ENCODE assay signal across 8 cellular contexts in the genomic region with DNA sequence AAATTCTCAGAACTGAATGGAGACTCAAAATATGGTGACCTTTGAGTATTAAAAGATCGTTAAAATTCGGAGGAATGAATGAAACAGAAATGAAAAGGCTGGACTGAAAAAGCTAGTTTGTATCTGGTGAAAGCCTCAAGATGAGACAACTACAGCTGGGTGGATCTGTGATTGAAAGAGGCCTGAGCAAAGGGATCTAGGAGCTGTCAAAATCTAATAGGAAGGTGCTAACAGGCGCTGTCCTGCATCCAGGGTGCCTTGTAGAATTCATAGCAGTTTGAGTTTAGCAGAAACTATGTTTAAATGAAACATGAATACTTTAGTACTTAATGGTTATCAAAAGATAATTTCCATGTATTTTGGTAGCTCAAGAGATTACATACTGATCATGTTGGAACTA. TPM values are rescaled to one million over a fixed set of nuclear protein-coding genes. Genes with fewer than 3 reads are reported as not detected.
A peak's percentile ranks its signal among the peaks of the same experiment; 100 is the strongest.
DNase-seq lines count a peak whose midpoint lies in the region; ATAC-seq and TF ChIP-seq lines count a peak whose summit lies in the region.

No MANE protein-coding gene starts in this region.

- no peaks in the 10 kb centered on the region for H3K27me3 ChIP-seq in esophagus (ENCODE audit: control insufficient read depth in 1 of 2, insufficient read depth in 2 of 2, low read length in 2 of 2)
- no peaks in the 10 kb centered on the region for H3K27me3 ChIP-seq in prostate gland (replicated peaks; ENCODE audit: insufficient read depth)

- TF ChIP-seq POLR2A in prostate gland (IDR thresholded peaks at IDR 0.05) = no peak

- no peaks in the 10 kb centered on the region for H3K36me3 ChIP-seq in esophagus (ENCODE audit: control insufficient read depth in 2 of 2, insufficient read depth in 2 of 2, low read length in 1 of 2)
- H3K36me3 ChIP-seq in prostate gland = no peaks in the 10 kb centered on the region

- H3K9me3 ChIP-seq in esophagus (ENCODE audit: control insufficient read depth in 2 of 2, insufficient read depth in 1 of 2, low read depth in 1 of 2, low read length in 1 of 2) (no peaks in the 10 kb centered on the region), prostate gland (no peaks in the 10 kb centered on the region)

- peaks cover 4 to 6% of the 10 kb centered on the region in 2 donors for H3K4me1 ChIP-seq in esophagus (ENCODE audit: control insufficient read depth in 2 of 2, insufficient read depth in 2 of 2, low read length in 1 of 2)
- peaks cover 23% of the 10 kb centered on the region for H3K4me1 ChIP-seq in prostate gland (replicated peaks)

- H3K27ac ChIP-seq in esophagus (ENCODE audit: low read depth in 2 of 2, low read length in 1 of 2) (peak overlapping the region; percentile 21 to 61), prostate gland (peak overlapping the region; percentile 98 to 99)

- ATAC-seq in HG03521 (IDR thresholded peaks at IDR 0.05; ENCODE audit: unreplicated experiment) = no peak

- DNase-seq in G401 (ENCODE audit: low spot score) (peak; percentile 31), RKO (ENCODE audit: low spot score) (peak; percentile 27), prostate gland (ENCODE audit: low spot score) (no peak), SKM-1 treated with dmso at 0.1 percent for 144 hours (lab: John Stamatoyannopoulos, UW; ENCODE audit: unreplicated experiment) (no peak), DMS79 treated with DMSO at 0.1 percent for 48 hours (lab: John Stamatoyannopoulos, UW) (no peak)
- no peak for DNase-seq in stimulated activated CD4-positive, alpha-beta T cell treated with anti-CD3 and anti-CD28 coated beads, Interleukin-4, amount 100 ng/mL, for 24 hours

- peak overlapping the region in 1 of 2 donors; percentile 84 for H3K4me3 ChIP-seq in esophagus (ENCODE audit: low read depth in 1 of 2, low read length in 2 of 2)
- peak overlapping the region; percentile 99 to 100 for H3K4me3 ChIP-seq in prostate gland

- WGBS in esophagus, 2 donors = 24% methylated on average over 3 of the region's 3 CpGs
- WGBS in prostate gland = 23% methylated on average over 3 of the region's 3 CpGs

- in situ Hi-C loops in G401 (cut with HindIII; ENCODE audit: low sequenced_read_pairs) = no loop called here

- intact Hi-C loops in prostate gland (cut with DNase I) = loop anchor here (5.0 kb wide), 1 partner anchor 66 kb away; a partner anchor contains a TSS

- no peak for TF ChIP-seq CTCF in prostate gland (IDR thresholded peaks at IDR 0.05)

RNA-seq across cellular contexts. Expression of a gene that starts 2.3 kb away (rescaled TPM):
- total RNA-seq in G401 (2014; rRNA removed; shearing (Covaris generic)) = 60.4 and 70.4 TPM in 2 replicates
- 10 to 100 TPM; 24.7 to 36.9 TPM for polyA plus RNA-seq in esophagus
- total RNA-seq in prostate gland = 10 to 100 TPM; 44.4 to 60.7 TPM

Comparison
In these comparisons a context has a peak if more than half of its experiments do, and no peak if none do; other contexts are left out.
1. DNase-seq: peak in G401 (single experiment) and RKO (single experiment); none in prostate gland (single experiment), SKM-1 treated with dmso at 0.1 percent for 144 hours (single experiment), stimulated activated CD4-positive, alpha-beta T cell treated with anti-CD3 and anti-CD28 coated beads, Interleukin-4, amount 100 ng/mL, for 24 hours (single experiment) and DMS79 treated with DMSO at 0.1 percent for 48 hours (single experiment).